14 cellular contexts compared by ENCODE assay signal in genomic region chr15:78016860-78017259, GRCh38.
"Had no signal": no experiment of that assay in that cellular context is flagged by ENCODE, and none has a peak within 500 bp of the region (broad histone marks: within the 10 kb centered on the region; RNA-seq: fewer than 3 reads in every experiment).

No MANE protein-coding gene starts in this region.

- H3K27ac Mint-ChIP-seq: activated T-helper 2 cell treated with anti-CD3 and anti-CD28 coated beads, Interferon-gamma antibody, Interleukin-2, Interleukin-4, amounts not matched to agents 10 μg/mL and 5 μg/mL and 100 μg/mL, durations not matched to agents 14 hours and 24 hours and 36 hours; type B pancreatic cell had no signal

- H3K4me3 Mint-ChIP-seq: activated CD8-positive, alpha-beta T cell treated with anti-CD3 and anti-CD28 coated beads for 36 hours; natural killer cell; type B pancreatic cell had no signal

- H3K4me1 ChIP-seq: foreskin keratinocyte, sigmoid colon had no signal

- H3K9me3 Mint-ChIP-seq: activated CD8-positive, alpha-beta T cell treated with anti-CD3 and anti-CD28 coated beads for 36 hours; activated T-helper 2 cell treated with anti-CD3 and anti-CD28 coated beads, Interferon-gamma antibody, Interleukin-2, Interleukin-4, amounts not matched to agents 10 μg/mL and 5 μg/mL and 100 μg/mL, durations not matched to agents 14 hours and 24 hours and 36 hours; natural killer cell; type B pancreatic cell had no signal

- H3K9me3 ChIP-seq: mucosa of descending colon, sigmoid colon had no signal

- H3K4me3 ChIP-seq: mucosa of descending colon, sigmoid colon had no signal

- H3K27ac ChIP-seq: foreskin keratinocyte, sigmoid colon had no signal

- H3K27me3 ChIP-seq: foreskin keratinocyte, sigmoid colon had no signal

- ATAC-seq: activated CD8-positive, alpha-beta T cell treated with anti-CD3 and anti-CD28 coated beads for 36 hours; foreskin keratinocyte; mucosa of descending colon; natural killer cell had no signal

- DNase-seq: activated CD8-positive, alpha-beta T cell treated with anti-CD3 and anti-CD28 coated beads for 36 hours; activated naive CD4-positive, alpha-beta T cell treated with anti-CD3 and anti-CD28 coated beads, Interleukin-2, amount 50 U/mL, for 16 hours; anterior cingulate cortex; foreskin keratinocyte; head of caudate nucleus; left cardiac atrium; natural killer cell; occipital lobe; sigmoid colon; stimulated activated CD4-positive, alpha-beta T cell treated with anti-CD3 and anti-CD28 coated beads, Interleukin-2, amount 100 ng/mL, for 24 hours; stimulated activated naive CD4-positive, alpha-beta T cell had no signal

- H3K27me3 Mint-ChIP-seq: activated CD8-positive, alpha-beta T cell treated with anti-CD3 and anti-CD28 coated beads for 36 hours; type B pancreatic cell had no signal
